Comparison of ENCODE assay signal across 12 cellular contexts in genomic region chr11:324611-325517, GRCh38. TPM values are rescaled to one million over a fixed set of nuclear protein-coding genes. Genes with fewer than 3 reads are reported as not detected.
DNase-seq lines count a peak whose midpoint lies in the region; ATAC-seq and TF ChIP-seq lines count a peak whose summit lies in the region.
"Not testable (repeated sequence)": the region's sequence is repeated elsewhere in the genome, so short reads cannot be mapped to it uniquely, and the experiment has no call there.
"Had no signal": no experiment of that assay in that cellular context is flagged by ENCODE, and none has a peak within 500 bp of the region (broad histone marks: within the 10 kb centered on the region; RNA-seq: fewer than 3 reads in every experiment).

No MANE protein-coding gene starts in this region.

- H3K4me3 Mint-ChIP-seq in CD8-positive, alpha-beta T cell = peak overlapping the region; percentile 24
- H3K4me3 Mint-ChIP-seq in T-helper 2 cell treated with Interferon-gamma antibody and Interleukin-4, amounts not matched to agents 5 μg/mL and 100 μg/mL, for 36 hours = peak overlapping the region; percentile 7
- H3K4me3 Mint-ChIP-seq in natural killer cell = not testable (repeated sequence)

- H3K9me3 Mint-ChIP-seq in CD8-positive, alpha-beta T cell; T-helper 2 cell treated with Interferon-gamma antibody and Interleukin-4, amounts not matched to agents 5 μg/mL and 100 μg/mL, for 36 hours; natural killer cell: not testable (repeated sequence)

- peak overlapping the region; percentile 76 for H3K27ac Mint-ChIP-seq in CD8-positive, alpha-beta T cell
- peak overlapping the region; percentile 6 for H3K27ac Mint-ChIP-seq in T-helper 2 cell treated with Interferon-gamma antibody and Interleukin-4, amounts not matched to agents 5 μg/mL and 100 μg/mL, for 36 hours
- peak overlapping the region; percentile 19 to 55 for H3K27ac Mint-ChIP-seq in natural killer cell

- H3K27ac ChIP-seq in CD8-positive, alpha-beta T cell (ENCODE audit: low read depth, low read length) = not testable (repeated sequence)
- peak overlapping the region in 3 of 5 donors; percentile 46 to 95 (median 90) for H3K27ac ChIP-seq in adrenal gland
- peak overlapping the region; percentile 86 to 90 (median 87) for H3K27ac ChIP-seq in esophagus muscularis mucosa (replicated peaks in 1 of 4)
- H3K27ac ChIP-seq in skeletal muscle tissue (ENCODE audit: low read depth, low read length) = peak overlapping the region; percentile 88
- peak overlapping the region; percentile 1 to 95 (median 91) for H3K27ac ChIP-seq in upper lobe of left lung

- WGBS in adrenal gland, 4 donors = 60 to 64% (median 63%) methylated on average over 24 to 28 of the region's 34 CpGs
- 56% methylated on average over 27 of the region's 34 CpGs for WGBS in esophagus muscularis mucosa
- WGBS in upper lobe of left lung, 2 donors = 52 to 60% methylated on average over 26 to 28 of the region's 34 CpGs

- H3K27me3 Mint-ChIP-seq in CD8-positive, alpha-beta T cell (ENCODE audit: low read depth); T-helper 2 cell treated with Interferon-gamma antibody and Interleukin-4, amounts not matched to agents 5 μg/mL and 100 μg/mL, for 36 hours (ENCODE audit: low read depth); natural killer cell (ENCODE audit: low read depth in 2 of 2): not testable (repeated sequence)

- H3K9ac ChIP-seq in skeletal muscle tissue (ENCODE audit: low read depth in 1 of 3, low read length in 3 of 3) = not testable (repeated sequence)

- H3K27me3 ChIP-seq in CD8-positive, alpha-beta T cell (ENCODE audit: insufficient read depth, low read length); adrenal gland; esophagus muscularis mucosa; upper lobe of left lung: not testable (repeated sequence)
- H3K27me3 ChIP-seq in skeletal muscle tissue (ENCODE audit: control insufficient read depth in 3 of 3, insufficient read depth in 3 of 3, low read length in 3 of 3) = peaks cover 0 to 25% (median 3%) of the 10 kb centered on the region in 3 donors

- ATAC-seq in CD8-positive, alpha-beta T cell; natural killer cell; upper lobe of left lung (ENCODE audit: low FRiP score in 2 of 2): not testable (repeated sequence)

- CTCF ChIA-PET in CD8-positive, alpha-beta T cell (lab: Charles Lee) = interaction anchor here (0.7 to 1.7 kb wide), 3 partner anchors 9 to 20 kb away, joined by 3 to 7 read pairs (median 3); no protein-coding TSS in a partner anchor

- not testable (repeated sequence) for TF ChIP-seq CTCF in CD8-positive, alpha-beta T cell (IDR thresholded peaks at IDR 0.05); adrenal gland (IDR thresholded peaks at IDR 0.05); esophagus muscularis mucosa (IDR thresholded peaks at IDR 0.05); natural killer cell (IDR thresholded peaks at IDR 0.05); upper lobe of left lung (IDR thresholded peaks at IDR 0.05)

- not testable (repeated sequence) for H3K9me3 ChIP-seq in CD8-positive, alpha-beta T cell (ENCODE audit: low read length); adrenal gland (replicated peaks in 1 of 3); esophagus muscularis mucosa; skeletal muscle tissue (ENCODE audit: control insufficient read depth in 3 of 3, low read length in 3 of 3); upper lobe of left lung

- DNase-seq in CD8-positive, alpha-beta T cell; T-helper 2 cell treated with Interferon-gamma antibody and Interleukin-4, amounts not matched to agents 5 μg/mL and 100 μg/mL, for 36 hours (ENCODE audit: low spot score); adrenal gland; esophagus muscularis mucosa (ENCODE audit: extremely low spot score); natural killer cell; upper lobe of left lung: not testable (repeated sequence)
- DNase-seq in islet precursor cell = peak; percentile 38

- intact Hi-C loops in CD8-positive, alpha-beta T cell (cut with DNase I, micrococcal nuclease); adrenal gland (cut with DNase I); esophagus muscularis mucosa (cut with DNase I); natural killer cell (cut with micrococcal nuclease): not testable (repeated sequence)

- TF ChIP-seq EP300 in esophagus muscularis mucosa (IDR thresholded peaks at IDR 0.05); upper lobe of left lung (IDR thresholded peaks at IDR 0.05): not testable (repeated sequence)

- peaks cover 66% of the 10 kb centered on the region for H3K4me1 Mint-ChIP-seq in CD8-positive, alpha-beta T cell (ENCODE audit: low read depth)
- peaks cover 50% of the 10 kb centered on the region for H3K4me1 Mint-ChIP-seq in T-helper 2 cell treated with Interferon-gamma antibody and Interleukin-4, amounts not matched to agents 5 μg/mL and 100 μg/mL, for 36 hours (ENCODE audit: low read depth)
- peaks cover 47 to 61% of the 10 kb centered on the region in 2 donors for H3K4me1 Mint-ChIP-seq in natural killer cell

- peaks cover 63% of the 10 kb centered on the region for H3K4me1 ChIP-seq in CD8-positive, alpha-beta T cell (ENCODE audit: insufficient read depth, low read length)
- H3K4me1 ChIP-seq in adrenal gland (replicated peaks in 1 of 2) = peaks cover 17 to 26% of the 10 kb centered on the region in 2 donors
- H3K4me1 ChIP-seq in esophagus muscularis mucosa = peaks cover 46 to 61% (median 52%) of the 10 kb centered on the region in 4 donors
- H3K4me1 ChIP-seq in skeletal muscle tissue (ENCODE audit: control insufficient read depth in 3 of 3, insufficient read depth in 3 of 3, low read length in 3 of 3) = peaks cover 28 to 29% (median 29%) of the 10 kb centered on the region in 3 donors
- peaks cover 30 to 45% (median 35%) of the 10 kb centered on the region in 4 donors for H3K4me1 ChIP-seq in upper lobe of left lung

- not testable (repeated sequence) for H3K36me3 Mint-ChIP-seq in CD8-positive, alpha-beta T cell; natural killer cell
- H3K36me3 Mint-ChIP-seq in T-helper 2 cell treated with Interferon-gamma antibody and Interleukin-4, amounts not matched to agents 5 μg/mL and 100 μg/mL, for 36 hours (ENCODE audit: low read depth) = peaks cover 12% of the 10 kb centered on the region

- not testable (repeated sequence) for H3K36me3 ChIP-seq in CD8-positive, alpha-beta T cell (ENCODE audit: insufficient read depth, low read length); adrenal gland (replicated peaks in 1 of 2); esophagus muscularis mucosa; skeletal muscle tissue (ENCODE audit: control insufficient read depth in 3 of 3, insufficient read depth in 3 of 3, low read length in 3 of 3); upper lobe of left lung

- not testable (repeated sequence) for TF ChIP-seq POLR2A in adrenal gland (IDR thresholded peaks at IDR 0.05); esophagus muscularis mucosa (IDR thresholded peaks at IDR 0.05; ENCODE audit: low read depth); upper lobe of left lung (IDR thresholded peaks at IDR 0.05)

- POLR2A ChIA-PET in CD8-positive, alpha-beta T cell (lab: Charles Lee) = interaction anchor here (1.1 to 1.2 kb wide), 2 partner anchors 10 to 57 kb away, joined by 3 read pairs; no protein-coding TSS in a partner anchor

- H3K4me3 ChIP-seq in CD8-positive, alpha-beta T cell (ENCODE audit: low read depth, low read length); adrenal gland; upper lobe of left lung: not testable (repeated sequence)
- H3K4me3 ChIP-seq in esophagus muscularis mucosa (peak overlapping the region in 2 of 4 donors; percentile 20 to 21), skeletal muscle tissue (ENCODE audit: low read length in 3 of 3) (peak overlapping the region in 1 of 3 donors; percentile 23)

RNA-seq across cellular contexts. Expression of gene IFITM3, which starts 4.2 kb away (rescaled TPM):
- total RNA-seq in CD8-positive, alpha-beta T cell = 1 to 10 TPM; 6.3 to 7.1 TPM
- total RNA-seq in adrenal gland (100 to 1,000 TPM; 120 to 946 (median 395) TPM), esophagus muscularis mucosa (100 to 1,000 TPM; 290 to 513 (median 410) TPM), natural killer cell (100 to 1,000 TPM in 1 of 3 donors, 10 to 100 TPM in 2; 64.0 to 165 (median 93.6) TPM), skeletal muscle tissue (15.7 TPM), upper lobe of left lung (100 to 1,000 TPM; 132 to 860 (median 360) TPM)
- 1,000 to 10,000 TPM in 1 of 3 donors, 100 to 1,000 TPM in 2; 454 to 1,592 (median 502) TPM for polyA plus RNA-seq in adrenal gland

RNA-seq across cellular contexts. Expression of gene IFITM1, which starts 11.0 kb away (rescaled TPM):
- total RNA-seq in CD8-positive, alpha-beta T cell = 100 to 1,000 TPM; 223 to 251 TPM
- total RNA-seq in adrenal gland (100 to 1,000 TPM in 3 of 8 donors, 10 to 100 TPM in 5; 52.8 to 238 (median 85.3) TPM), esophagus muscularis mucosa (100 to 1,000 TPM in 3 of 4 donors, 10 to 100 TPM in 1; 60.6 to 197 (median 171) TPM), natural killer cell (100 to 1,000 TPM; 540 to 809 (median 710) TPM), skeletal muscle tissue (13.0 TPM), upper lobe of left lung (100 to 1,000 TPM in 1 of 6 donors, 10 to 100 TPM in 5; 16.8 to 119 (median 74.5) TPM)
- 100 to 1,000 TPM in 2 of 3 donors, 10 to 100 TPM in 1; 84.6 to 360 (median 139) TPM for polyA plus RNA-seq in adrenal gland

RNA-seq across cellular contexts. Expression of gene IFITM2, which starts 17.2 kb away (rescaled TPM):
- total RNA-seq in CD8-positive, alpha-beta T cell = 100 to 1,000 TPM; 283 to 295 TPM
- total RNA-seq in adrenal gland (100 to 1,000 TPM in 7 of 8 donors, 10 to 100 TPM in 1; 96.5 to 269 (median 190) TPM), esophagus muscularis mucosa (100 to 1,000 TPM in 3 of 4 donors, 10 to 100 TPM in 1; 92.2 to 235 (median 194) TPM), natural killer cell (1,000 to 10,000 TPM; 1,080 to 1,421 (median 1,273) TPM), skeletal muscle tissue (6.3 TPM), upper lobe of left lung (100 to 1,000 TPM; 113 to 704 (median 271) TPM)
- polyA plus RNA-seq in adrenal gland = 100 to 1,000 TPM; 290 to 835 (median 443) TPM

RNA-seq across cellular contexts. Expression of gene IFITM5, which starts 25.5 kb away (rescaled TPM):
- total RNA-seq in CD8-positive, alpha-beta T cell = not detected
- total RNA-seq in adrenal gland = not detected
- polyA plus RNA-seq in adrenal gland = not detected
- not detected for total RNA-seq in esophagus muscularis mucosa
- total RNA-seq in natural killer cell = not detected
- not detected for total RNA-seq in skeletal muscle tissue
- total RNA-seq in upper lobe of left lung = not detected
- total RNA-seq: dermis microvascular lymphatic vessel endothelial cell; H7; mononuclear cell; T-helper 2 cell treated with Interferon-gamma antibody and Interleukin-4, amounts not matched to agents 100 ng/mL and 5 ng/mL, for 36 hours had no signal

RNA-seq across cellular contexts. Expression of gene PGGHG, which starts 35.9 kb away (rescaled TPM):
- total RNA-seq in CD8-positive, alpha-beta T cell = 100 to 1,000 TPM; 902 to 919 TPM
- total RNA-seq in adrenal gland = 1 to 10 TPM; 1.2 to 9.8 (median 7.1) TPM
- polyA plus RNA-seq in adrenal gland = 10 to 100 TPM in 2 of 3 donors, under 1 TPM in 1; 0.55 to 77.2 (median 29.4) TPM
- total RNA-seq in esophagus muscularis mucosa = 10 to 100 TPM; 13.3 to 23.7 (median 18.8) TPM
- 100 to 1,000 TPM; 130 to 237 (median 153) TPM for total RNA-seq in natural killer cell
- 2.6 TPM for total RNA-seq in skeletal muscle tissue
- total RNA-seq in upper lobe of left lung = 100 to 1,000 TPM in 2 of 6 donors, 10 to 100 TPM in 4; 34.1 to 535 (median 65.2) TPM

Comparison
In these comparisons a context has a peak if more than half of its experiments do, and no peak if none do; other contexts are left out.
1. H3K27ac Mint-ChIP-seq: peak in every context shown above with its lines; median percentile 76 in CD8-positive, alpha-beta T cell; 37 in natural killer cell; 6 in T-helper 2 cell treated with Interferon-gamma antibody and Interleukin-4, amounts not matched to agents 5 μg/mL and 100 μg/mL, for 36 hours.
2. RNA of gene IFITM2, which starts 17.2 kb away (total RNA-seq): 1,080 to 1,421 TPM in natural killer cell, 113 to 704 TPM in upper lobe of left lung, 283 to 295 TPM in CD8-positive, alpha-beta T cell, 96.5 to 269 TPM in adrenal gland and 92.2 to 235 TPM in esophagus muscularis mucosa; 6.3 TPM in skeletal muscle tissue (single experiment); every median in the first group is over 10 times any median in the second.